13 cellular contexts compared by ENCODE assay signal in genomic region chr18:50158866-50159653, GRCh38. TPM values are rescaled to one million over a fixed set of nuclear protein-coding genes. Genes with fewer than 3 reads are reported as not detected.
A peak's percentile ranks its signal among the peaks of the same experiment; 100 is the strongest.
DNase-seq lines count a peak whose midpoint lies in the region; ATAC-seq and TF ChIP-seq lines count a peak whose summit lies in the region.
"Had no signal": no experiment of that assay in that cellular context is flagged by ENCODE, and none has a peak within 500 bp of the region (broad histone marks: within the 10 kb centered on the region; RNA-seq: fewer than 3 reads in every experiment).

No MANE protein-coding gene starts in this region.

- no peak for ATAC-seq in HG02870 (IDR thresholded peaks at IDR 0.05; ENCODE audit: unreplicated experiment)
- ATAC-seq: Panc1 had no signal

- CTCF ChIA-PET in OCI-LY7 (lab: Charles Lee; ENCODE audit: unreplicated experiment) = no interaction called here

- in situ Hi-C loops in brain microvascular endothelial cell (cut with HindIII; ENCODE audit: low pct_ligation_motif_present, low sequenced_read_pairs) = no loop called here

- H2AFZ ChIP-seq in OCI-LY7 (ENCODE audit: low read length) = no peak overlapping the region

- TF ChIP-seq CTCF in OCI-LY7 (conservative IDR thresholded peaks at IDR 0.05; ENCODE audit: low read length) (no peak), brain microvascular endothelial cell (IDR thresholded peaks at IDR 0.05; ENCODE audit: low read depth, low read length, missing control alignments) (no peak)

- H3K9me3 ChIP-seq in OCI-LY7 (ENCODE audit: low read length) = no peaks in the 10 kb centered on the region
- H3K9me3 ChIP-seq: MG63 had no signal

- no peaks in the 10 kb centered on the region for H3K79me2 ChIP-seq in OCI-LY7 (ENCODE audit: insufficient read depth, low read depth, low read length)

- no peak overlapping the region for H3K4me3 ChIP-seq in OCI-LY7 (ENCODE audit: low read depth, low read length, poor library complexity, severe bottlenecking)
- H3K4me3 ChIP-seq in brain microvascular endothelial cell (ENCODE audit: low read depth, low read length) = no peak overlapping the region
- H3K4me3 ChIP-seq: MG63 had no signal

- H3K27me3 ChIP-seq in brain microvascular endothelial cell (replicated peaks) = no peaks in the 10 kb centered on the region
- H3K27me3 ChIP-seq: MG63 had no signal

- DNase-seq in HT-29 (ENCODE audit: low spot score) = peak; percentile 88
- peak; percentile 46 for DNase-seq in NCI-H2227 (lab: John Stamatoyannopoulos, UW; ENCODE audit: unreplicated experiment)
- peak; percentile 56 for DNase-seq in epithelial cell of prostate (ENCODE audit: low read depth, low spot score)
- DNase-seq in renal cortical epithelial cell (ENCODE audit: low read depth) = peak; percentile 53
- no peak for DNase-seq in OCI-LY7 (ENCODE audit: low spot score)
- DNase-seq in stimulated activated CD4-positive, alpha-beta T cell treated with anti-CD3 and anti-CD28 coated beads, Interleukin-2, amount 100 ng/mL, for 24 hours = no peak
- no peak for DNase-seq in brain microvascular endothelial cell
- DNase-seq: CD4-positive, CD25-positive, alpha-beta regulatory T cell; MG63; naive B cell; T1000 had no signal

- H3K27ac ChIP-seq in epithelial cell of prostate = peak overlapping the region; percentile 59
- H3K27ac ChIP-seq in OCI-LY7 (ENCODE audit: low read depth, low read length, poor library complexity, severe bottlenecking) = no peak overlapping the region
- no peak overlapping the region for H3K27ac ChIP-seq in brain microvascular endothelial cell

- BruUV-seq in OCI-LY7 (replicated peaks; lab: Mats Ljungman, UMichigan) = no TSS peak

- no peaks in the 10 kb centered on the region for H3K4me1 ChIP-seq in OCI-LY7 (ENCODE audit: insufficient read depth, low read length, poor library complexity, severe bottlenecking)

- intact Hi-C loops in OCI-LY7 (cut with micrococcal nuclease; ENCODE audit: unreplicated experiment) = no loop called here

- H4K20me1 ChIP-seq in OCI-LY7 (ENCODE audit: insufficient read depth, low read length) = no peaks in the 10 kb centered on the region

- H3K36me3 ChIP-seq in OCI-LY7 (ENCODE audit: insufficient read depth, low read length) = no peaks in the 10 kb centered on the region
- H3K36me3 ChIP-seq in brain microvascular endothelial cell (replicated peaks) = no peaks in the 10 kb centered on the region
- H3K36me3 ChIP-seq: MG63 had no signal

- POLR2A ChIA-PET in OCI-LY7 (lab: Charles Lee) = interaction anchor here (0.6 kb wide), 1 partner anchor 525 kb away, joined by 4 read pairs; no protein-coding TSS in a partner anchor

- no peak overlapping the region for H3K4me2 ChIP-seq in OCI-LY7 (ENCODE audit: low read length)

- H3K9me2 ChIP-seq in OCI-LY7 (ENCODE audit: insufficient read depth, low read length) = no peaks in the 10 kb centered on the region

RNA-seq across cellular contexts. Expression of gene MYO5B, which starts 35.9 kb away (rescaled TPM):
- total RNA-seq in HT-29 (2014; rRNA removed; shearing (Covaris generic)) = 29.3 and 35.9 TPM in 2 replicates
- total RNA-seq in renal cortical epithelial cell (50.0 and 79.2 TPM in 2 replicates), OCI-LY7 (2022) (not detected in 2 replicates)
- not detected in 2 replicates for total RNA-seq in OCI-LY7 (2014; rRNA removed; shearing (Covaris generic))
- total RNA-seq: CD4-positive, CD25-positive, alpha-beta regulatory T cell had no signal

Comparison
In these comparisons a context has a peak if more than half of its experiments do, and no peak if none do; other contexts are left out.
1. DNase-seq: peak in HT-29 (single experiment), NCI-H2227 (single experiment), epithelial cell of prostate (single experiment) and renal cortical epithelial cell (single experiment); none in OCI-LY7 (single experiment), stimulated activated CD4-positive, alpha-beta T cell treated with anti-CD3 and anti-CD28 coated beads, Interleukin-2, amount 100 ng/mL, for 24 hours (0 of 2) and brain microvascular endothelial cell (single experiment).
2. RNA of gene MYO5B, which starts 35.9 kb away (total RNA-seq): 50.0 to 79.2 TPM in renal cortical epithelial cell and 29.3 to 35.9 TPM in HT-29; not detected in OCI-LY7; every median in the first group is over 10 times any median in the second.